1 cellular context compared by ENCODE assay signal in the genomic region with DNA sequence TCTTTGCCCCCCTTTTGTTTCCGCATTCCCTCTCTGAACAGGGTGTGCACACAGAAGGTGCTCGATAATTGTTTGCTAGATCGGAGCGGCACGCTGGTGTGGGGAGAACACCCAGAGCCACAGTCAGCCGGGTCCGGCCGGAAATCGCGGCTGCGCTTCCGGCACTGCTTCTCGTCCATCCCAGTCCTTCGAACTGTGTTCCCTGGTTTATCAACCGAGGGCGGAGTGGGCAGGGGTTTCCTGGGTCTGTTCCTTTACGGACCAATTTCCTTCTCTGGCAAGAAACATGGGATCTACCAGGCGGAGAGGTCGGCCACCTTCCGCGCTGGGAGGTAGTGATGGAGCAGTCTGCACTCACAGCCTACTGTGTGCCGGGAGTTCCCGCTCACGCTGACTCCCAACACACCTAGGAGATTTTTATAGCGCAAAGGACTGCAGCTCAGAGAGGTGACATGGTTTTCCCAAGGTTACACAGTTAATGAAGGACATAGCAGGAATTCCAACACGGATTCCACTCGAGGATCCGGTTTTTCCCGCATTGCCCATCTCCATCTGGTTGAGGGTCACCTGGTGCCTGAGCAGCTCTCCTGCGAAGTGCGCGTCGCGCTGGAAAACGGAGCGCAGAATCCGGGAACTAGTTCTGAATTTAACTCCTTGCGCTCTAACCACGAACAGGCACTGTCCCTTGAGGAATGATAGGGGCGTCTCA.
TF ChIP-seq lines count a peak whose summit lies in the region.

No MANE protein-coding gene starts in this region.

TF ChIP-seq in HepG2, 621 proteins besides CTCF, POLR2A, EP300 and RAD21 (continued from another document):
- TF ChIP-seq, protein P1, sequence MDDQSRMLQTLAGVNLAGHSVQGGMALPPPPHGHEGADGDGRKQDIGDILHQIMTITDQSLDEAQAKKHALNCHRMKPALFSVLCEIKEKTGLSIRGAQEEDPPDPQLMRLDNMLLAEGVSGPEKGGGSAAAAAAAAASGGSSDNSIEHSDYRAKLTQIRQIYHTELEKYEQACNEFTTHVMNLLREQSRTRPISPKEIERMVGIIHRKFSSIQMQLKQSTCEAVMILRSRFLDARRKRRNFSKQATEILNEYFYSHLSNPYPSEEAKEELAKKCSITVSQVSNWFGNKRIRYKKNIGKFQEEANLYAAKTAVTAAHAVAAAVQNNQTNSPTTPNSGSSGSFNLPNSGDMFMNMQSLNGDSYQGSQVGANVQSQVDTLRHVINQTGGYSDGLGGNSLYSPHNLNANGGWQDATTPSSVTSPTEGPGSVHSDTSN (CRISPR knock-in tag; IDR thresholded peaks at IDR 0.05; ENCODE audit: borderline replicate concordance), result no peak
- no peak for TF ChIP-seq GATAD1 (CRISPR knock-in tag; IDR thresholded peaks at IDR 0.05)
- no peak for TF ChIP-seq ARNT2 (CRISPR knock-in tag; IDR thresholded peaks at IDR 0.05; ENCODE audit: low read depth)
- no peak for TF ChIP-seq NCOA1 (CRISPR knock-in tag; IDR thresholded peaks at IDR 0.05)
- no peak for TF ChIP-seq PTBP1 (IDR thresholded peaks at IDR 0.05; ENCODE audit: low read depth, low read length, poor library complexity, severe bottlenecking)
- TF ChIP-seq, protein P2, sequence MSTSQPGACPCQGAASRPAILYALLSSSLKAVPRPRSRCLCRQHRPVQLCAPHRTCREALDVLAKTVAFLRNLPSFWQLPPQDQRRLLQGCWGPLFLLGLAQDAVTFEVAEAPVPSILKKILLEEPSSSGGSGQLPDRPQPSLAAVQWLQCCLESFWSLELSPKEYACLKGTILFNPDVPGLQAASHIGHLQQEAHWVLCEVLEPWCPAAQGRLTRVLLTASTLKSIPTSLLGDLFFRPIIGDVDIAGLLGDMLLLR (CRISPR knock-in tag; IDR thresholded peaks at IDR 0.05), result no peak
- TF ChIP-seq, protein P3, sequence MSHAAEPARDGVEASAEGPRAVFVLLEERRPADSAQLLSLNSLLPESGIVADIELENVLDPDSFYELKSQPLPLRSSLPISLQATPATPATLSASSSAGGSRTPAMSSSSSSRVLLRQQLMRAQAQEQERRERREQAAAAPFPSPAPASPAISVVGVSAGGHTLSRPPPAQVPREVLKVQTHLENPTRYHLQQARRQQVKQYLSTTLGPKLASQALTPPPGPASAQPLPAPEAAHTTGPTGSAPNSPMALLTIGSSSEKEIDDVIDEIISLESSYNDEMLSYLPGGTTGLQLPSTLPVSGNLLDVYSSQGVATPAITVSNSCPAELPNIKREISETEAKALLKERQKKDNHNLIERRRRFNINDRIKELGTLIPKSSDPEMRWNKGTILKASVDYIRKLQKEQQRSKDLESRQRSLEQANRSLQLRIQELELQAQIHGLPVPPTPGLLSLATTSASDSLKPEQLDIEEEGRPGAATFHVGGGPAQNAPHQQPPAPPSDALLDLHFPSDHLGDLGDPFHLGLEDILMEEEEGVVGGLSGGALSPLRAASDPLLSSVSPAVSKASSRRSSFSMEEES (CRISPR knock-in tag; IDR thresholded peaks at IDR 0.05), result no peak
- no peak for TF ChIP-seq SYNCRIP (IDR thresholded peaks at IDR 0.05; ENCODE audit: insufficient read depth, low read depth, low read length)
- TF ChIP-seq TCF7L2 (IDR thresholded peaks at IDR 0.05; ENCODE audit: low read depth, low read length), result no peak
